Comparison of ENCODE assay signal across 9 cellular contexts in genomic region chr2:235605306-235605998, GRCh38.
DNase-seq lines count a peak whose midpoint lies in the region; ATAC-seq and TF ChIP-seq lines count a peak whose summit lies in the region.
"Had no signal": no experiment of that assay in that cellular context is flagged by ENCODE, and none has a peak within 500 bp of the region (broad histone marks: within the 10 kb centered on the region; RNA-seq: fewer than 3 reads in every experiment).

No MANE protein-coding gene starts in this region.

- no peaks in the 10 kb centered on the region for H3K9me2 ChIP-seq in SK-N-SH

- H3K4me1 ChIP-seq in SK-N-SH (ENCODE audit: control insufficient read depth in 1 of 2, insufficient read depth in 2 of 2, low read depth in 1 of 2, low read length in 1 of 2) = peaks cover 0 to 21% of the 10 kb centered on the region in 2 experiments; a peak in 2 of 4 replicates

- TF ChIP-seq CTCF in SK-N-SH (IDR thresholded peaks at IDR 0.05) = no peak
- no peak for TF ChIP-seq CTCF in fibroblast of the aortic adventitia (IDR thresholded peaks at IDR 0.05; ENCODE audit: insufficient read depth, low read length)

- no peaks in the 10 kb centered on the region for H3K27me3 ChIP-seq in MG63
- no peaks in the 10 kb centered on the region for H3K27me3 ChIP-seq in SK-N-SH (ENCODE audit: insufficient read depth)

- peak overlapping the region; percentile 68 for H3K4me2 ChIP-seq in SK-N-SH
- H3K4me2 ChIP-seq: KMS-11 had no signal

- peak overlapping the region; percentile 1; the same call in 1 of the 2 replicates for H3K9ac ChIP-seq in SK-N-SH
- H3K9ac ChIP-seq: KMS-11 had no signal

- DNase-seq in MG63 (peak; percentile 60), SK-N-SH (peak; percentile 89), fibroblast of the aortic adventitia (ENCODE audit: low read depth) (peak; percentile 97), nucleus accumbens (lab: John Stamatoyannopoulos, UW) (peak in 53 of 56 donors; percentile 22 to 91 (median 75))
- no peak for DNase-seq in activated CD4-positive, CD25-positive, alpha-beta regulatory T cell treated with anti-CD3 and anti-CD28 coated beads, Interleukin-2, amount 50 U/mL, for 72 hours
- no peak for DNase-seq in activated naive CD4-positive, alpha-beta T cell treated with anti-CD3 and anti-CD28 coated beads, Interleukin-2, amount 50 U/mL, for 16 hours

- H4K20me1 ChIP-seq in SK-N-SH (ENCODE audit: insufficient read depth) = peaks cover 29% of the 10 kb centered on the region; the same call in 1 of the 2 replicates

- H3K36me3 ChIP-seq in MG63 (no peaks in the 10 kb centered on the region), SK-N-SH (replicated peaks in 1 of 2; ENCODE audit: control insufficient read depth in 1 of 2, insufficient read depth in 2 of 2, low read length in 1 of 2) (no peaks in the 10 kb centered on the region)

- peak in 1 of 2 experiments; percentile 39; a peak in 1 of 4 replicates for TF ChIP-seq EP300 in SK-N-SH (IDR thresholded peaks at IDR 0.05; ENCODE audit: borderline replicate concordance in 1 of 2, low read depth in 1 of 2, low read length in 1 of 2)

- H3K9me3 ChIP-seq in MG63 (no peaks in the 10 kb centered on the region), SK-N-SH (no peaks in the 10 kb centered on the region)

- TF ChIP-seq RAD21 in SK-N-SH (IDR thresholded peaks at IDR 0.05; ENCODE audit: low read length) = no peak; the same call in 1 of the 2 replicates

- H3F3A ChIP-seq in SK-N-SH (replicated peaks; ENCODE audit: insufficient read depth) = no peaks in the 10 kb centered on the region

- CTCF ChIA-PET in SK-N-SH (lab: Yijun Ruan, JAX) = interaction anchor here (0.6 to 3.4 kb wide), 9 partner anchors 9 to 1840 kb away, joined by 3 to 16 read pairs (median 6); no protein-coding TSS in a partner anchor

- H3K27ac ChIP-seq in SK-N-SH (ENCODE audit: low read depth in 2 of 2, low read length in 1 of 2) = peak overlapping the region; percentile 49 to 89; a peak in 3 of 4 replicates
- H3K27ac ChIP-seq: KMS-11 had no signal

- POLR2A ChIA-PET in SK-N-SH (lab: Yijun Ruan, JAX) = no interaction called here

- WGBS in SK-N-SH (ENCODE audit: low lambda C conversion rate) = 28% methylated on average over 22 of the region's 22 CpGs

- H2AFZ ChIP-seq in SK-N-SH (ENCODE audit: low read depth) = no peak overlapping the region

- H3K4me3 ChIP-seq in MG63 (no peak overlapping the region), SK-N-SH (ENCODE audit: low read depth in 2 of 2, low read length in 1 of 2) (peak overlapping the region in 1 of 2 experiments; percentile 32; a peak in 2 of 4 replicates), fibroblast of the aortic adventitia (ENCODE audit: low read depth, low read length) (peak overlapping the region; percentile 25)

- H3K79me2 ChIP-seq in SK-N-SH (ENCODE audit: insufficient read depth) = peaks cover 7% of the 10 kb centered on the region; the same call in 1 of the 2 replicates

- ATAC-seq in GM21528 (IDR thresholded peaks at IDR 0.05; ENCODE audit: low FRiP score, unreplicated experiment) (no peak), HG03520 (IDR thresholded peaks at IDR 0.05; ENCODE audit: unreplicated experiment) (no peak)

TF ChIP-seq in SK-N-SH, 30 proteins besides CTCF, POLR2A, EP300 and RAD21:
- TF ChIP-seq TCF12 (IDR thresholded peaks at IDR 0.05) = no peak
- no peak for TF ChIP-seq FOXJ3 (CRISPR knock-in tag; IDR thresholded peaks at IDR 0.05)
- no peak for TF ChIP-seq SIN3A (IDR thresholded peaks at IDR 0.05; ENCODE audit: borderline replicate concordance, low read depth, low read length)
- peak; percentile 35 for TF ChIP-seq CHD2 (IDR thresholded peaks at IDR 0.05; ENCODE audit: low read length, partially characterized antibody)
- TF ChIP-seq MXI1 (IDR thresholded peaks at IDR 0.05; ENCODE audit: low read depth, low read length) = peak; percentile 81
- peak; percentile 93 for TF ChIP-seq RFX5 (IDR thresholded peaks at IDR 0.05; ENCODE audit: low read length)
- TF ChIP-seq RCOR1 (IDR thresholded peaks at IDR 0.05; ENCODE audit: low read length) = peak; percentile 6
- no peak for TF ChIP-seq FOSL2 (IDR thresholded peaks at IDR 0.05; ENCODE audit: borderline replicate concordance, low read depth)
- peak; percentile 77 for TF ChIP-seq GATA2 (CRISPR knock-in tag; IDR thresholded peaks at IDR 0.05)
- TF ChIP-seq IRF3 (IDR thresholded peaks at IDR 0.05; ENCODE audit: low read depth, low read length) = no peak
- TF ChIP-seq, protein P1, sequence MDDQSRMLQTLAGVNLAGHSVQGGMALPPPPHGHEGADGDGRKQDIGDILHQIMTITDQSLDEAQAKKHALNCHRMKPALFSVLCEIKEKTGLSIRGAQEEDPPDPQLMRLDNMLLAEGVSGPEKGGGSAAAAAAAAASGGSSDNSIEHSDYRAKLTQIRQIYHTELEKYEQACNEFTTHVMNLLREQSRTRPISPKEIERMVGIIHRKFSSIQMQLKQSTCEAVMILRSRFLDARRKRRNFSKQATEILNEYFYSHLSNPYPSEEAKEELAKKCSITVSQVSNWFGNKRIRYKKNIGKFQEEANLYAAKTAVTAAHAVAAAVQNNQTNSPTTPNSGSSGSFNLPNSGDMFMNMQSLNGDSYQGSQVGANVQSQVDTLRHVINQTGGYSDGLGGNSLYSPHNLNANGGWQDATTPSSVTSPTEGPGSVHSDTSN (IDR thresholded peaks at IDR 0.05) = peak; percentile 18; the same call in 1 of the 2 replicates

Comparison
In these comparisons a context has a peak if more than half of its experiments do, and no peak if none do; other contexts are left out.
1. DNase-seq: peak in MG63 (single experiment), SK-N-SH (single experiment), fibroblast of the aortic adventitia (single experiment) and nucleus accumbens (53 of 56); none in activated CD4-positive, CD25-positive, alpha-beta regulatory T cell treated with anti-CD3 and anti-CD28 coated beads, Interleukin-2, amount 50 U/mL, for 72 hours (single experiment) and activated naive CD4-positive, alpha-beta T cell treated with anti-CD3 and anti-CD28 coated beads, Interleukin-2, amount 50 U/mL, for 16 hours (single experiment).